27 cellular contexts compared by ENCODE assay signal in the genomic region with DNA sequence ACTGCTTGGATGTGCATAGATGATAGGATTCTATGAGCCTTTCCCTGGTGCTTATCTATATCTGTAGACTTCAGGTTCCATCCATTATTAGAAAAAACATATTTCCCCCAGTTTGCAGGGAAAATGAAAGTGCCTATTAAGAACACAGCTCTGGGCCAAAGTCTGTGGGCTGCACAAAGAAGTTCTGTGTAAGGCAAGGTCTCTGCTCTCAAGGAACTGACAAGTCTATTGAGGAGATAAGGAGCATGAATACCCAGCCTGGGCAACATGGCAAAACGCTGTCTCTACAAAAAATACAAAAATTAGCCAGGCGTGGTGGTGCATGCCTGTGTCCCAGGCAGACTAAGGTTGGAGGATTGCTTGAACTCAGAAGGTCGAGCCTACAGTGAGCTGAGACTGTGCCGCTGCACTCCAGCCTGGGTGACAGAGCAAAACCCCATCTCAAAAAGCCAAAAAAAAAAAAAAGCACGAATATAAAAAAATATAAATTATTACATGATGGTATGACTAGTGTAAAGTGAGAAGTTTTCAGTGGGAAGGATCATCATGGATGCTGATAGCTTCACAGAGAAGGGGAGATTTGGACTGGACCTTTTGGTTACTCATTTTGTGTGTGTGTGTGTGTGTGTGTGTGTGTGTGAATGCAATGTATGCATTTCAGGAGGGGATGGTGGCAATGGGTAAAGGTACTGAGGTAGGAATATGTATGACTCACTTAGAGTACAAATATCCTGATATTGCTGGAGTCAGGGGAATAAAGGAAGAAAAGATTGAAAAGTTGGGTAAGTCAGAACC.
"Had no signal": no experiment of that assay in that cellular context is flagged by ENCODE, and none has a peak within 500 bp of the region (broad histone marks: within the 10 kb centered on the region; RNA-seq: fewer than 3 reads in every experiment).

No MANE protein-coding gene starts in this region.

- H3K36me3 ChIP-seq: gastroesophageal sphincter, heart left ventricle, prostate gland, right atrium auricular region, sigmoid colon, spleen, tibial artery, upper lobe of left lung had no signal

- H3K4me1 ChIP-seq: gastroesophageal sphincter, heart left ventricle, prostate gland, right atrium auricular region, sigmoid colon, spleen, testis, tibial artery, upper lobe of left lung had no signal

- DNase-seq: dorsolateral prefrontal cortex; effector CD4-positive, alpha-beta T cell; foreskin fibroblast; heart left ventricle; kidney; naive thymus-derived CD4-positive, alpha-beta T cell; nucleus accumbens; sigmoid colon; spleen; stimulated activated CD4-positive, alpha-beta T cell treated with anti-CD3 and anti-CD28 coated beads, Interleukin-4, amount 100 ng/mL, for 4 hours; stimulated activated naive CD8-positive, alpha-beta T cell treated with anti-CD3 and anti-CD28 coated beads, Interleukin-15, Interleukin-2, amounts not matched to agents 100 U/mL and 50 U/mL, for 24 hours; substantia nigra; testis; tibial artery; upper lobe of left lung had no signal

- H3K79me2 ChIP-seq: hepatocyte had no signal

- H3K4me3 ChIP-seq: dorsolateral prefrontal cortex, gastroesophageal sphincter, heart left ventricle, hepatocyte, lung, prostate gland, right atrium auricular region, sigmoid colon, spleen, testis, tibial artery, upper lobe of left lung had no signal

- H3K4me2 ChIP-seq: hepatocyte had no signal

- H3K27ac Mint-ChIP-seq: memory B cell; nephron; stimulated activated memory B cell treated with anti-CD40 and anti-IgM and Interleukin-4, amounts not matched to agents 10 μg/mL and 1 μg/mL and 100 μg/mL, for 72 hours had no signal

- H3K36me3 Mint-ChIP-seq: memory B cell; naive thymus-derived CD4-positive, alpha-beta T cell; stimulated activated memory B cell treated with anti-CD40 and anti-IgM and Interleukin-4, amounts not matched to agents 10 μg/mL and 1 μg/mL and 100 μg/mL, for 72 hours had no signal

- FAIRE-seq: kidney, urothelium cell line had no signal

- ATAC-seq: esophagus mucosa; gastroesophageal sphincter; heart left ventricle; left lobe of liver; naive thymus-derived CD4-positive, alpha-beta T cell; stimulated activated memory B cell treated with anti-CD40 and anti-IgM and Interleukin-4, amounts not matched to agents 10 μg/mL and 1 μg/mL and 100 μg/mL, for 72 hours; stimulated activated naive CD8-positive, alpha-beta T cell treated with anti-CD3 and anti-CD28 coated beads, Interleukin-15, Interleukin-2, amounts not matched to agents 100 U/mL and 50 U/mL, for 24 hours had no signal

- H3K9me3 ChIP-seq: gastroesophageal sphincter, heart left ventricle, prostate gland, right atrium auricular region, sigmoid colon, spleen, testis, tibial artery, upper lobe of left lung had no signal

- H3K27ac ChIP-seq: dorsolateral prefrontal cortex, epithelial cell of prostate, gastroesophageal sphincter, heart left ventricle, hepatocyte, prostate gland, right atrium auricular region, sigmoid colon, spleen, testis, tibial artery, upper lobe of left lung had no signal

- H3K27me3 Mint-ChIP-seq: memory B cell; stimulated activated memory B cell treated with anti-CD40 and anti-IgM and Interleukin-4, amounts not matched to agents 10 μg/mL and 1 μg/mL and 100 μg/mL, for 72 hours had no signal

- H3K27me3 ChIP-seq: dorsolateral prefrontal cortex, gastroesophageal sphincter, heart left ventricle, hepatocyte, right atrium auricular region, sigmoid colon, spleen, testis, upper lobe of left lung had no signal

- H3K4me3 Mint-ChIP-seq: memory B cell; naive thymus-derived CD4-positive, alpha-beta T cell; nephron; stimulated activated memory B cell treated with anti-CD40 and anti-IgM and Interleukin-4, amounts not matched to agents 10 μg/mL and 1 μg/mL and 100 μg/mL, for 72 hours had no signal

- H2AFZ ChIP-seq: hepatocyte had no signal

- H3K4me1 Mint-ChIP-seq: memory B cell; stimulated activated memory B cell treated with anti-CD40 and anti-IgM and Interleukin-4, amounts not matched to agents 10 μg/mL and 1 μg/mL and 100 μg/mL, for 72 hours had no signal

- H3K9me3 Mint-ChIP-seq: memory B cell; nephron; stimulated activated memory B cell treated with anti-CD40 and anti-IgM and Interleukin-4, amounts not matched to agents 10 μg/mL and 1 μg/mL and 100 μg/mL, for 72 hours had no signal
